22 cellular contexts compared by ENCODE assay signal in genomic region chr2:67674668-67675067, GRCh38.
DNase-seq lines count a peak whose midpoint lies in the region; ATAC-seq and TF ChIP-seq lines count a peak whose summit lies in the region.
"Had no signal": no experiment of that assay in that cellular context is flagged by ENCODE, and none has a peak within 500 bp of the region (broad histone marks: within the 10 kb centered on the region; RNA-seq: fewer than 3 reads in every experiment).

No MANE protein-coding gene starts in this region.

- no peaks in the 10 kb centered on the region for H3K9me3 ChIP-seq in heart right ventricle
- no peaks in the 10 kb centered on the region for H3K9me3 ChIP-seq in psoas muscle
- H3K9me3 ChIP-seq: BLaER1, Peyer's patch, SJCRH30 had no signal

- H3K27me3 Mint-ChIP-seq in activated T-cell treated with anti-CD3 and anti-CD28 coated beads, Interleukin-2, amount 50 U/mL, for 72 hours (ENCODE audit: low read depth) = no peaks in the 10 kb centered on the region
- H3K27me3 Mint-ChIP-seq: CD4-positive, CD25-positive, alpha-beta regulatory T cell had no signal

- no peak overlapping the region for H3K27ac Mint-ChIP-seq in activated T-cell treated with anti-CD3 and anti-CD28 coated beads, Interleukin-2, amount 50 U/mL, for 72 hours
- H3K27ac Mint-ChIP-seq: CD4-positive, CD25-positive, alpha-beta regulatory T cell had no signal

- ATAC-seq in Right ventricle myocardium superior (ENCODE audit: poor library complexity) (peak; percentile 86), heart right ventricle (peak; percentile 58 to 96 (median 90)), psoas muscle (peak in 3 of 4 donors; percentile 56 to 70 (median 69))
- no peak for ATAC-seq in activated T-cell treated with anti-CD3 and anti-CD28 coated beads, Interleukin-2, amount 50 U/mL, for 72 hours (replicated peaks in 1 of 2)
- ATAC-seq: HepG2 had no signal

- WGBS in heart right ventricle, 2 donors = 32 to 38% methylated on average over 4 of the region's 4 CpGs
- 21 to 49% (median 30%) methylated on average over 4 of the region's 4 CpGs for WGBS in psoas muscle, 3 donors

- H3K4me1 Mint-ChIP-seq in activated T-cell treated with anti-CD3 and anti-CD28 coated beads, Interleukin-2, amount 50 U/mL, for 72 hours (ENCODE audit: low read depth) = no peaks in the 10 kb centered on the region
- H3K4me1 Mint-ChIP-seq: CD4-positive, CD25-positive, alpha-beta regulatory T cell had no signal

- no peaks in the 10 kb centered on the region for H3K27me3 ChIP-seq in heart right ventricle
- H3K27me3 ChIP-seq in psoas muscle (ENCODE audit: insufficient read depth in 3 of 3, low read length in 2 of 3) = no peaks in the 10 kb centered on the region
- H3K27me3 ChIP-seq: BLaER1, Peyer's patch, SJCRH30 had no signal

- peaks cover 0 to 4% of the 10 kb centered on the region in 2 donors for H3K9me3 Mint-ChIP-seq in activated T-cell treated with anti-CD3 and anti-CD28 coated beads, Interleukin-2, amount 50 U/mL, for 72 hours

- no peak overlapping the region for H3K4me3 Mint-ChIP-seq in activated T-cell treated with anti-CD3 and anti-CD28 coated beads, Interleukin-2, amount 50 U/mL, for 72 hours
- H3K4me3 Mint-ChIP-seq: CD4-positive, CD25-positive, alpha-beta regulatory T cell had no signal

- no peak overlapping the region for H3K4me3 ChIP-seq in heart right ventricle
- H3K4me3 ChIP-seq in psoas muscle = no peak overlapping the region
- H3K4me3 ChIP-seq: BLaER1, Peyer's patch, SJCRH30 had no signal

- TF ChIP-seq CTCF in heart right ventricle (IDR thresholded peaks at IDR 0.05) (no peak), psoas muscle (IDR thresholded peaks at IDR 0.05) (no peak)

- peaks cover 0 to 10% (median 0%) of the 10 kb centered on the region in 9 donors for H3K4me1 ChIP-seq in heart right ventricle
- H3K4me1 ChIP-seq in psoas muscle = peaks cover 15% of the 10 kb centered on the region
- H3K4me1 ChIP-seq: Peyer's patch, SJCRH30 had no signal

- no peaks in the 10 kb centered on the region for H3K36me3 Mint-ChIP-seq in activated T-cell treated with anti-CD3 and anti-CD28 coated beads, Interleukin-2, amount 50 U/mL, for 72 hours (ENCODE audit: insufficient read depth in 2 of 2)
- H3K36me3 Mint-ChIP-seq: CD4-positive, CD25-positive, alpha-beta regulatory T cell had no signal

- no peak for DNase-seq in Right ventricle myocardium superior
- no peak for DNase-seq in cardiac septum (ENCODE audit: low spot score)
- DNase-seq in heart right ventricle = peak in 1 of 2 donors; percentile 51
- no peak for DNase-seq in psoas muscle
- DNase-seq in stimulated activated CD4-positive, alpha-beta T cell treated with anti-CD3 and anti-CD28 coated beads, Interleukin-12 subunit alpha, Interleukin-12 subunit beta, amount 100 ng/mL, for 4 hours = no peak
- no peak for DNase-seq in NCI-H82 treated with DMSO at 0.1 percent for 48 hours (lab: John Stamatoyannopoulos, UW; ENCODE audit: unreplicated experiment)
- no peak for DNase-seq in activated T-cell treated with anti-CD3 and anti-CD28 coated beads, Interleukin-2, amount 50 U/mL, for 72 hours
- DNase-seq: CD4-positive, CD25-positive, alpha-beta regulatory T cell; DMS153; Karpas-422; MV-4-11; NCI-H1105; NCI-H1436 treated with DMSO at 0.1 percent for 48 hours; NCI-H1930; NCI-H2107; NCI-H446; NCI-H524 treated with DMSO at 0.1 percent for 48 hours; NCI-H82; Peyer's patch; SJCRH30 had no signal

- H3K36me3 ChIP-seq in heart right ventricle (no peaks in the 10 kb centered on the region), psoas muscle (ENCODE audit: insufficient read depth in 1 of 2, low read depth in 1 of 2) (no peaks in the 10 kb centered on the region)
- H3K36me3 ChIP-seq: BLaER1, Peyer's patch, SJCRH30 had no signal

- intact Hi-C loops in Right ventricle myocardium superior (cut with DNase I) = no loop called here
- intact Hi-C loops in cardiac septum (cut with DNase I) = no loop called here
- intact Hi-C loops in heart right ventricle (cut with DNase I) = loop anchor here in 1 of 10 donors (10.0 kb wide), 1 partner anchor 160 kb away; no protein-coding TSS in a partner anchor
- intact Hi-C loops in psoas muscle (cut with DNase I) = loop anchor here in 1 of 2 donors (10.0 kb wide), 1 partner anchor 160 kb away; no protein-coding TSS in a partner anchor

- H3K27ac ChIP-seq in heart right ventricle = peak overlapping the region in 8 of 10 donors; percentile 11 to 71 (median 54)
- peak overlapping the region; percentile 15 for H3K27ac ChIP-seq in psoas muscle
- H3K27ac ChIP-seq: BLaER1, Peyer's patch, SJCRH30 had no signal

Comparison
In these comparisons a context has a peak if more than half of its experiments do, and no peak if none do; other contexts are left out.
1. ATAC-seq: peak in Right ventricle myocardium superior (single experiment), heart right ventricle (8 of 8) and psoas muscle (3 of 4); none in activated T-cell treated with anti-CD3 and anti-CD28 coated beads, Interleukin-2, amount 50 U/mL, for 72 hours (0 of 2).